Comparison of ENCODE assay signal across 13 cellular contexts in the genomic region with DNA sequence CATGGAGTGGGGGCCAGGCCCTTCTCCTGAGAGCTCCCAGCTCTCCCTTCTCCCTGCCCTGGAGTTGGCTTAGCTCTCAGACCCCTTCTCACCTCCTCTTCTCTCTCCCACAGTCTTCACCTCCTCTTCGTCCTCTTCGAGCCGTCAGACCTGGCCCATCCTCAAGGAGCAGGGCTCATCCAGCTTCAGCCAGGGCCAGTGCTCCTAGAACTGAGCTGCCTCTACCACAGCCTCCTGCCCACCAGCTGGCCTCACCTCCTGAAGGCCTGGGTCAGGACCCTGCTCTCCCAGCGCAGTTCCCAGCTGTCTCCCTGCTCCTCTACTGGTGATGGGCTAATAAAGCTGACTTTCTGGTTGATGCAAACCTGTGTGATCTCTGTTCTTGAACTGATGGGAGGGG. TPM values are rescaled to one million over a fixed set of nuclear protein-coding genes. Genes with fewer than 3 reads are reported as not detected.
DNase-seq lines count a peak whose midpoint lies in the region; ATAC-seq, FAIRE-seq and TF ChIP-seq lines count a peak whose summit lies in the region.
"Not testable (repeated sequence)": the region's sequence is repeated elsewhere in the genome, so short reads cannot be mapped to it uniquely, and the experiment has no call there.
"Had no signal": no experiment of that assay in that cellular context is flagged by ENCODE, and none has a peak within 500 bp of the region (broad histone marks: within the 10 kb centered on the region; RNA-seq: fewer than 3 reads in every experiment).

No MANE protein-coding gene starts in this region.

- not testable (repeated sequence) for H3K79me2 ChIP-seq in HCT116 (ENCODE audit: insufficient read depth, low read length); HepG2 (ENCODE audit: insufficient read depth, low read length)

- not testable (repeated sequence) for H2AFZ ChIP-seq in HCT116 (ENCODE audit: low read depth, low read length, poor library complexity, severe bottlenecking); HepG2 (ENCODE audit: low read length)

- CTCF ChIA-PET in HCT116 (lab: Charles Lee); HepG2 (lab: Yijun Ruan, JAX; ENCODE audit: low intra/inter-chr PET ratio, low total read pairs): not testable (repeated sequence)

- 0 out of 2 replicates have a peak, but pooled peaks have one; percentile 17 for ATAC-seq in HCT116
- ATAC-seq in activated T-helper 17 cell treated with anti-CD3 and anti-CD28 coated beads, Interleukin-2, amount 50 U/mL, for 72 hours (replicated peaks) = peak; percentile 6
- peak; percentile 28; the same call in 2 of the 3 replicates for ATAC-seq in HepG2
- peak; percentile 24 for ATAC-seq in mucosa of descending colon
- peak; percentile 6 for ATAC-seq in stimulated activated memory B cell treated with anti-CD40 and anti-IgM and Interleukin-4, amounts not matched to agents 10 μg/mL and 1 μg/mL and 100 μg/mL, for 72 hours
- peak; percentile 70 for ATAC-seq in aorta (ENCODE audit: low FRiP score)

- not testable (repeated sequence) for TF ChIP-seq RAD21 in HCT116 (IDR thresholded peaks at IDR 0.05; ENCODE audit: low read depth); HepG2 (CRISPR knock-in tag; IDR thresholded peaks at IDR 0.05)

- not testable (repeated sequence) for BruUV-seq in HCT116 (replicated peaks; lab: Mats Ljungman, UMichigan); HepG2 (replicated peaks; lab: Mats Ljungman, UMichigan)

- TF ChIP-seq EP300 in HepG2 (IDR thresholded peaks at IDR 0.05; ENCODE audit: low read depth in 2 of 2, low read length in 2 of 2); HepG2 (CRISPR knock-in tag; IDR thresholded peaks at IDR 0.05; ENCODE audit: borderline replicate concordance): not testable (repeated sequence)

- not testable (repeated sequence) for FAIRE-seq in HepG2 (lab: Jason Lieb, UNC)

- not testable (repeated sequence) for H3K9ac ChIP-seq in HCT116 (ENCODE audit: low read length); HepG2 (ENCODE audit: insufficient read depth, low read depth, low read length)

- POLR2A ChIA-PET in HCT116 (lab: Charles Lee); HepG2 (lab: Yijun Ruan, JAX): not testable (repeated sequence)

- not testable (repeated sequence) for H3K4me1 ChIP-seq in HCT116 (ENCODE audit: control insufficient read depth in 1 of 2, insufficient read depth in 2 of 2, low read length in 2 of 2); HepG2 (ENCODE audit: insufficient read depth, low read length); mucosa of descending colon (ENCODE audit: low read depth); aorta (ENCODE audit: control insufficient read depth in 1 of 2, insufficient read depth in 2 of 2, low read length in 2 of 2)

- H3K27ac ChIP-seq in HCT116 (ENCODE audit: low read depth, low read length); HepG2 (ENCODE audit: extremely low read length, insufficient read depth, low read length); aorta (ENCODE audit: low read depth in 1 of 2, low read length in 2 of 2): not testable (repeated sequence)

- H3K4me3 Mint-ChIP-seq in activated T-helper 17 cell treated with anti-CD3 and anti-CD28 coated beads, Interleukin-2, amount 50 U/mL, for 72 hours; stimulated activated memory B cell treated with anti-CD40 and anti-IgM and Interleukin-4, amounts not matched to agents 10 μg/mL and 1 μg/mL and 100 μg/mL, for 72 hours: not testable (repeated sequence)

- H3K4me2 ChIP-seq in HCT116 (ENCODE audit: low read length); HepG2 (ENCODE audit: low read depth, low read length): not testable (repeated sequence)

- not testable (repeated sequence) for H3K36me3 ChIP-seq in HCT116 (ENCODE audit: control insufficient read depth in 1 of 2, insufficient read depth in 2 of 2, low read length in 2 of 2); HepG2 (replicated peaks in 1 of 2; ENCODE audit: control insufficient read depth in 1 of 2, insufficient read depth in 2 of 2, low read length in 2 of 2); mucosa of descending colon (ENCODE audit: low read depth); aorta (ENCODE audit: control insufficient read depth in 1 of 2, insufficient read depth in 2 of 2, low read length in 1 of 2)

- not testable (repeated sequence) for H3K9me3 Mint-ChIP-seq in activated T-helper 17 cell treated with anti-CD3 and anti-CD28 coated beads, Interleukin-2, amount 50 U/mL, for 72 hours; stimulated activated memory B cell treated with anti-CD40 and anti-IgM and Interleukin-4, amounts not matched to agents 10 μg/mL and 1 μg/mL and 100 μg/mL, for 72 hours

- not testable (repeated sequence) for H3K36me3 Mint-ChIP-seq in activated T-helper 17 cell treated with anti-CD3 and anti-CD28 coated beads, Interleukin-2, amount 50 U/mL, for 72 hours (ENCODE audit: low read depth); stimulated activated memory B cell treated with anti-CD40 and anti-IgM and Interleukin-4, amounts not matched to agents 10 μg/mL and 1 μg/mL and 100 μg/mL, for 72 hours

- not testable (repeated sequence) for TF ChIP-seq CTCF in HCT116 (IDR thresholded peaks at IDR 0.05 in 2 of 3, conservative IDR thresholded peaks at IDR 0.05 in 1 of 3; ENCODE audit: borderline replicate concordance in 1 of 3, insufficient read depth in 1 of 3, low read depth in 2 of 3, low read length in 2 of 3); HepG2 (CRISPR knock-in tag; IDR thresholded peaks at IDR 0.05); mucosa of descending colon (IDR thresholded peaks at IDR 0.05)

- WGBS in HepG2 (ENCODE audit: low lambda C conversion rate) = 0% methylated on average over 1 of the region's 4 CpGs
- 86 to 89% methylated on average over 1 of the region's 4 CpGs for WGBS in aorta, 2 donors

- H3K9me3 ChIP-seq in HCT116 (ENCODE audit: control insufficient read depth in 1 of 2, insufficient read depth in 1 of 2, low read depth in 1 of 2, low read length in 2 of 2); HepG2 (ENCODE audit: low read length); mucosa of descending colon; aorta (ENCODE audit: control insufficient read depth, low read length): not testable (repeated sequence)

- not testable (repeated sequence) for H3K27me3 ChIP-seq in HCT116 (ENCODE audit: insufficient read depth, low read length); HepG2 (ENCODE audit: control insufficient read depth in 1 of 2, insufficient read depth in 2 of 2, low read length in 2 of 2); aorta (ENCODE audit: control insufficient read depth in 1 of 2, insufficient read depth in 2 of 2, low read length in 1 of 2)

- DNase-seq in HCT116 (ENCODE audit: low read depth, low spot score); HepG2 (ENCODE audit: low spot score); mucosa of descending colon; aorta: not testable (repeated sequence)

- not testable (repeated sequence) for H3K4me1 Mint-ChIP-seq in activated T-helper 17 cell treated with anti-CD3 and anti-CD28 coated beads, Interleukin-2, amount 50 U/mL, for 72 hours; stimulated activated memory B cell treated with anti-CD40 and anti-IgM and Interleukin-4, amounts not matched to agents 10 μg/mL and 1 μg/mL and 100 μg/mL, for 72 hours

- H4K20me1 ChIP-seq in HCT116 (ENCODE audit: insufficient read depth); HepG2 (ENCODE audit: insufficient read depth, low read length): not testable (repeated sequence)

- RAD21 ChIA-PET in HCT116 (lab: Charles Lee; ENCODE audit: low non-redundant PET in 1 of 2, low total read pairs in 2 of 2, uncharacterized antibody in 2 of 2, unreplicated experiment in 2 of 2) = not testable (repeated sequence)

- TF ChIP-seq POLR2A in HCT116 (IDR thresholded peaks at IDR 0.05; ENCODE audit: borderline replicate concordance, extremely low read depth, insufficient read depth, insufficient read length); HepG2 (IDR thresholded peaks at IDR 0.05; ENCODE audit: insufficient read depth in 1 of 2, low read depth in 2 of 2, low read length in 2 of 2): not testable (repeated sequence)

- intact Hi-C loops in HCT116 (cut with micrococcal nuclease); HepG2 (cut with micrococcal nuclease; ENCODE audit: unreplicated experiment); mucosa of descending colon (cut with DNase I, micrococcal nuclease); aorta (cut with DNase I): not testable (repeated sequence)

- not testable (repeated sequence) for H3K4me3 ChIP-seq in HCT116 (replicated peaks in 1 of 2; ENCODE audit: low read depth in 1 of 2, low read length in 2 of 2); HepG2 (replicated peaks in 1 of 3; ENCODE audit: insufficient read depth in 1 of 3, low read depth in 2 of 3, low read length in 3 of 3); mucosa of descending colon; aorta (ENCODE audit: low read length in 2 of 2)

- in situ Hi-C loops in HepG2 (cut with HindIII; ENCODE audit: extremely low pct_ligation_motif_present, low pct_unique_long_range_greater_than_20kb) = not testable (repeated sequence)

- not testable (repeated sequence) for H3K27me3 Mint-ChIP-seq in activated T-helper 17 cell treated with anti-CD3 and anti-CD28 coated beads, Interleukin-2, amount 50 U/mL, for 72 hours; stimulated activated memory B cell treated with anti-CD40 and anti-IgM and Interleukin-4, amounts not matched to agents 10 μg/mL and 1 μg/mL and 100 μg/mL, for 72 hours

- H3K27ac Mint-ChIP-seq in activated T-helper 17 cell treated with anti-CD3 and anti-CD28 coated beads, Interleukin-2, amount 50 U/mL, for 72 hours; stimulated activated memory B cell treated with anti-CD40 and anti-IgM and Interleukin-4, amounts not matched to agents 10 μg/mL and 1 μg/mL and 100 μg/mL, for 72 hours: not testable (repeated sequence)

- not testable (repeated sequence) for H3K9me2 ChIP-seq in HCT116 (ENCODE audit: insufficient read depth)

RNA-seq across cellular contexts. Expression of a gene that starts 34.1 kb away (rescaled TPM):
- not detected for total RNA-seq in HCT116 (2021; ENCODE audit: unreplicated experiment)
- 0.04 TPM in 1 of 2 replicates, not detected in the other for polyA plus RNA-seq in HCT116 (2012)
- under 1 TPM in 1 of 2 donors, not detected in 1; 0.26 TPM for total RNA-seq in activated T-helper 17 cell treated with anti-CD3 and anti-CD28 coated beads, Interleukin-2, amount 50 U/mL, for 72 hours
- not detected in 2 replicates for total RNA-seq in HepG2 (2016; rRNA removed; fragmentation: Illumina TruSeq; extraction: Trizol)
- total RNA-seq in HepG2 (2016; cell fraction: cytosol; rRNA removed; fragmentation: Illumina TruSeq; extraction: Trizol; ENCODE audit: low read depth) = not detected in 2 replicates
- total RNA-seq in HepG2 (2016; cell fraction: insoluble cytoplasmic fraction; rRNA removed; fragmentation: Illumina TruSeq; extraction: Trizol) = not detected in 2 replicates
- not detected in 2 replicates for total RNA-seq in HepG2 (2016; cell fraction: membrane; rRNA removed; fragmentation: Illumina TruSeq; extraction: Trizol)
- total RNA-seq in HepG2 (2016; cell fraction: nucleus; rRNA removed; fragmentation: Illumina TruSeq; extraction: Trizol) = not detected in 2 replicates
- not detected in 2 replicates for polyA plus RNA-seq in HepG2 (2011; rRNA removed)
- polyA plus RNA-seq in HepG2 (2011; cell fraction: cytosol; rRNA removed) = not detected in 2 replicates
- not detected in 2 replicates for polyA plus RNA-seq in HepG2 (2011; cell fraction: nucleus; rRNA removed)
- polyA plus RNA-seq in HepG2 (2012) = not detected in 2 replicates
- not detected in 2 replicates for polyA plus RNA-seq in HepG2 (2016; cell fraction: cytosol; fragmentation: Illumina TruSeq; extraction: Trizol; ENCODE audit: low read depth)
- polyA plus RNA-seq in HepG2 (2016; cell fraction: insoluble cytoplasmic fraction; fragmentation: Illumina TruSeq; extraction: Trizol; ENCODE audit: low read depth) = not detected in 2 replicates
- polyA plus RNA-seq in HepG2 (2016; cell fraction: membrane; fragmentation: Illumina TruSeq; extraction: Trizol; ENCODE audit: low read depth) = not detected in 2 replicates
- polyA plus RNA-seq in HepG2 (2016; cell fraction: nucleus; fragmentation: Illumina TruSeq; extraction: Trizol; ENCODE audit: insufficient read depth, low read depth) = not detected in 2 replicates
- polyA minus RNA-seq in HepG2 (2011; rRNA and poly(A)+ RNA removed; ENCODE audit: low replicate concordance) = 1.0 TPM in 1 of 2 replicates, not detected in the other
- polyA minus RNA-seq in HepG2 (2011; cell fraction: cytosol; rRNA and poly(A)+ RNA removed) = not detected in 2 replicates
- not detected in 2 replicates for polyA minus RNA-seq in HepG2 (2011; cell fraction: nucleus; rRNA and poly(A)+ RNA removed)
- 10 to 100 TPM; 23.7 to 91.5 (median 53.9) TPM for total RNA-seq in mucosa of descending colon
- not detected for total RNA-seq in aorta
- 1 to 10 TPM in 1 of 2 donors, under 1 TPM in 1; 0.18 to 1.5 TPM for polyA plus RNA-seq in aorta
- total RNA-seq: A673; CD4-positive, alpha-beta memory T cell; Daoy; G401; GM23338; H4; H9 had no signal
- polyA plus RNA-seq: CD4-positive, alpha-beta memory T cell; GM23338 had no signal

Comparison
In these comparisons a context has a peak if more than half of its experiments do, and no peak if none do; other contexts are left out.
1. ATAC-seq: peak in every context shown above with its lines; median percentile 70 in aorta; 28 in HepG2; 24 in mucosa of descending colon; 17 in HCT116; 6 in activated T-helper 17 cell treated with anti-CD3 and anti-CD28 coated beads, Interleukin-2, amount 50 U/mL, for 72 hours; 6 in stimulated activated memory B cell treated with anti-CD40 and anti-IgM and Interleukin-4, amounts not matched to agents 10 μg/mL and 1 μg/mL and 100 μg/mL, for 72 hours.
2. RNA of a gene that starts 34.1 kb away (total RNA-seq): 23.7 to 91.5 TPM in mucosa of descending colon; not detected in aorta, 0.26 TPM in activated T-helper 17 cell treated with anti-CD3 and anti-CD28 coated beads, Interleukin-2, amount 50 U/mL, for 72 hours, not detected in HCT116 (single experiment) and not detected in HepG2; every median in the first group is over 10 times any median in the second.